ENCODE assay signal across 1 cellular context in the genomic region with DNA sequence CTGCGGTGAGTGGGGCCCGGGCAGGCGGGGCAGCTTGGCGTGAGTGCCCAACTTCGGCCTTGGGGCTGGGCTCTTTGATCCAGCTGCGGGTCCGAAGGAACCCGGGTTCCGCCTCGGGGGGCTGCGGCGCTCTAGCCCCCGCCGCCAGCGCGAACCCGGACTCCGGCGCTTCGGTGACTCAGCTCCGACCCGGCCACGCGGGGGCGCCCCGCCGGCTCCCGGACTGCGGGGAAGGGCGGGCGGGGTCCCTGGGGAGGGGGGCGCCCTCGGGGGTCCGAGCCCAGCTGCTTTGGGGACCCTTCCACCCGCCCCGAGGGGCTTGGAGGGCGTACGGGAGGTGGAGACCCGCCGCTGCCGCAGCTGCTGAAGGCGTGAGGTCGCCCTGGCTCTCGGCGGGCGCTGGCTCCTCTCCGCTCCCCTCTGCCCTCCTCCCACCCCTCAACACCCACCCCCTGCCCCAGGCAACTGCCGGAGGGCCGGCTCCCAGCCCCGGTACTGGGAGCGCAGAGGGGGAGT.
TF ChIP-seq lines count a peak whose summit lies in the region.

No MANE protein-coding gene starts in this region.

TF ChIP-seq in HepG2, 621 proteins besides CTCF, POLR2A, EP300 and RAD21 (continued from another document):
- TF ChIP-seq, protein P1, sequence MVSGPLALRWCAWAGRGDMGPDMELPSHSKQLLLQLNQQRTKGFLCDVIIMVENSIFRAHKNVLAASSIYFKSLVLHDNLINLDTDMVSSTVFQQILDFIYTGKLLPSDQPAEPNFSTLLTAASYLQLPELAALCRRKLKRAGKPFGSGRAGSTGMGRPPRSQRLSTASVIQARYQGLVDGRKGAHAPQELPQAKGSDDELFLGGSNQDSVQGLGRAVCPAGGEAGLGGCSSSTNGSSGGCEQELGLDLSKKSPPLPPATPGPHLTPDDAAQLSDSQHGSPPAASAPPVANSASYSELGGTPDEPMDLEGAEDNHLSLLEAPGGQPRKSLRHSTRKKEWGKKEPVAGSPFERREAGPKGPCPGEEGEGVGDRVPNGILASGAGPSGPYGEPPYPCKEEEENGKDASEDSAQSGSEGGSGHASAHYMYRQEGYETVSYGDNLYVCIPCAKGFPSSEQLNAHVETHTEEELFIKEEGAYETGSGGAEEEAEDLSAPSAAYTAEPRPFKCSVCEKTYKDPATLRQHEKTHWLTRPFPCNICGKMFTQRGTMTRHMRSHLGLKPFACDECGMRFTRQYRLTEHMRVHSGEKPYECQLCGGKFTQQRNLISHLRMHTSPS (CRISPR knock-in tag; IDR thresholded peaks at IDR 0.05; ENCODE audit: low read depth): no peak
- TF ChIP-seq GABPA (IDR thresholded peaks at IDR 0.05; ENCODE audit: low read depth, low read length) (no peak), GABPA (CRISPR knock-in tag; IDR thresholded peaks at IDR 0.05; ENCODE audit: low read depth) (no peak), PRMT3 (CRISPR knock-in tag; IDR thresholded peaks at IDR 0.05; ENCODE audit: borderline replicate concordance, low read depth) (no peak), HCFC1 (IDR thresholded peaks at IDR 0.05; ENCODE audit: low read depth, low read length) (no peak), HNRNPH1 (optimal IDR thresholded peaks at IDR 0.05; ENCODE audit: low read depth, low read length) (no peak), POLR2AphosphoS5 (IDR thresholded peaks at IDR 0.05; ENCODE audit: low read depth, low read length) (no peak), ZNF432 (CRISPR knock-in tag; IDR thresholded peaks at IDR 0.05; ENCODE audit: borderline replicate concordance) (no peak), ZBTB42 (CRISPR knock-in tag; IDR thresholded peaks at IDR 0.05) (no peak), NFE2L2 (IDR thresholded peaks at IDR 0.05; ENCODE audit: low read length) (no peak), PHF5A (CRISPR knock-in tag; IDR thresholded peaks at IDR 0.05; ENCODE audit: low read depth, unreplicated experiment) (no peak), ZSCAN22 (CRISPR knock-in tag; IDR thresholded peaks at IDR 0.05) (no peak), ZNF773 (CRISPR knock-in tag; IDR thresholded peaks at IDR 0.05; ENCODE audit: borderline replicate concordance) (no peak), ZNF678 (CRISPR knock-in tag; IDR thresholded peaks at IDR 0.05) (0 out of 2 replicates have a peak, but pooled peaks have one; percentile 31), ASH2L (IDR thresholded peaks at IDR 0.05; ENCODE audit: insufficient read length, low read depth, low read length) (no peak), ISL2 (CRISPR knock-in tag; IDR thresholded peaks at IDR 0.05) (no peak), CREB1 (IDR thresholded peaks at IDR 0.05) (no peak), CREB1 (CRISPR knock-in tag; IDR thresholded peaks at IDR 0.05) (no peak), THYN1 (CRISPR knock-in tag; IDR thresholded peaks at IDR 0.05; ENCODE audit: borderline replicate concordance, low read depth) (no peak), ISX (CRISPR knock-in tag; conservative IDR thresholded peaks at IDR 0.05) (no peak)
- TF ChIP-seq, protein P2, sequence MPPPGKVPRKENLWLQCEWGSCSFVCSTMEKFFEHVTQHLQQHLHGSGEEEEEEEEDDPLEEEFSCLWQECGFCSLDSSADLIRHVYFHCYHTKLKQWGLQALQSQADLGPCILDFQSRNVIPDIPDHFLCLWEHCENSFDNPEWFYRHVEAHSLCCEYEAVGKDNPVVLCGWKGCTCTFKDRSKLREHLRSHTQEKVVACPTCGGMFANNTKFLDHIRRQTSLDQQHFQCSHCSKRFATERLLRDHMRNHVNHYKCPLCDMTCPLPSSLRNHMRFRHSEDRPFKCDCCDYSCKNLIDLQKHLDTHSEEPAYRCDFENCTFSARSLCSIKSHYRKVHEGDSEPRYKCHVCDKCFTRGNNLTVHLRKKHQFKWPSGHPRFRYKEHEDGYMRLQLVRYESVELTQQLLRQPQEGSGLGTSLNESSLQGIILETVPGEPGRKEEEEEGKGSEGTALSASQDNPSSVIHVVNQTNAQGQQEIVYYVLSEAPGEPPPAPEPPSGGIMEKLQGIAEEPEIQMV (CRISPR knock-in tag; IDR thresholded peaks at IDR 0.05; ENCODE audit: low read depth): no peak
- TF ChIP-seq, protein P3, sequence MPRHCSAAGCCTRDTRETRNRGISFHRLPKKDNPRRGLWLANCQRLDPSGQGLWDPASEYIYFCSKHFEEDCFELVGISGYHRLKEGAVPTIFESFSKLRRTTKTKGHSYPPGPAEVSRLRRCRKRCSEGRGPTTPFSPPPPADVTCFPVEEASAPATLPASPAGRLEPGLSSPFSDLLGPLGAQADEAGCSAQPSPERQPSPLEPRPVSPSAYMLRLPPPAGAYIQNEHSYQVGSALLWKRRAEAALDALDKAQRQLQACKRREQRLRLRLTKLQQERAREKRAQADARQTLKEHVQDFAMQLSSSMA (CRISPR knock-in tag; IDR thresholded peaks at IDR 0.05): no peak
- TF ChIP-seq, protein P4, sequence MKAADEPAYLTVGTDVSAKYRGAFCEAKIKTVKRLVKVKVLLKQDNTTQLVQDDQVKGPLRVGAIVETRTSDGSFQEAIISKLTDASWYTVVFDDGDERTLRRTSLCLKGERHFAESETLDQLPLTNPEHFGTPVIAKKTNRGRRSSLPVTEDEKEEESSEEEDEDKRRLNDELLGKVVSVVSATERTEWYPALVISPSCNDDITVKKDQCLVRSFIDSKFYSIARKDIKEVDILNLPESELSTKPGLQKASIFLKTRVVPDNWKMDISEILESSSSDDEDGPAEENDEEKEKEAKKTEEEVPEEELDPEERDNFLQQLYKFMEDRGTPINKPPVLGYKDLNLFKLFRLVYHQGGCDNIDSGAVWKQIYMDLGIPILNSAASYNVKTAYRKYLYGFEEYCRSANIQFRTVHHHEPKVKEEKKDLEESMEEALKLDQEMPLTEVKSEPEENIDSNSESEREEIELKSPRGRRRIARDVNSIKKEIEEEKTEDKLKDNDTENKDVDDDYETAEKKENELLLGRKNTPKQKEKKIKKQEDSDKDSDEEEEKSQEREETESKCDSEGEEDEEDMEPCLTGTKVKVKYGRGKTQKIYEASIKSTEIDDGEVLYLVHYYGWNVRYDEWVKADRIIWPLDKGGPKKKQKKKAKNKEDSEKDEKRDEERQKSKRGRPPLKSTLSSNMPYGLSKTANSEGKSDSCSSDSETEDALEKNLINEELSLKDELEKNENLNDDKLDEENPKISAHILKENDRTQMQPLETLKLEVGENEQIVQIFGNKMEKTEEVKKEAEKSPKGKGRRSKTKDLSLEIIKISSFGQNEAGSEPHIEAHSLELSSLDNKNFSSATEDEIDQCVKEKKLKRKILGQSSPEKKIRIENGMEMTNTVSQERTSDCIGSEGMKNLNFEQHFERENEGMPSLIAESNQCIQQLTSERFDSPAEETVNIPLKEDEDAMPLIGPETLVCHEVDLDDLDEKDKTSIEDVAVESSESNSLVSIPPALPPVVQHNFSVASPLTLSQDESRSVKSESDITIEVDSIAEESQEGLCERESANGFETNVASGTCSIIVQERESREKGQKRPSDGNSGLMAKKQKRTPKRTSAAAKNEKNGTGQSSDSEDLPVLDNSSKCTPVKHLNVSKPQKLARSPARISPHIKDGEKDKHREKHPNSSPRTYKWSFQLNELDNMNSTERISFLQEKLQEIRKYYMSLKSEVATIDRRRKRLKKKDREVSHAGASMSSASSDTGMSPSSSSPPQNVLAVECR (CRISPR knock-in tag; IDR thresholded peaks at IDR 0.05; ENCODE audit: borderline replicate concordance): peak; percentile 48; the same call in 1 of the 2 replicates
- TF ChIP-seq, protein P5, sequence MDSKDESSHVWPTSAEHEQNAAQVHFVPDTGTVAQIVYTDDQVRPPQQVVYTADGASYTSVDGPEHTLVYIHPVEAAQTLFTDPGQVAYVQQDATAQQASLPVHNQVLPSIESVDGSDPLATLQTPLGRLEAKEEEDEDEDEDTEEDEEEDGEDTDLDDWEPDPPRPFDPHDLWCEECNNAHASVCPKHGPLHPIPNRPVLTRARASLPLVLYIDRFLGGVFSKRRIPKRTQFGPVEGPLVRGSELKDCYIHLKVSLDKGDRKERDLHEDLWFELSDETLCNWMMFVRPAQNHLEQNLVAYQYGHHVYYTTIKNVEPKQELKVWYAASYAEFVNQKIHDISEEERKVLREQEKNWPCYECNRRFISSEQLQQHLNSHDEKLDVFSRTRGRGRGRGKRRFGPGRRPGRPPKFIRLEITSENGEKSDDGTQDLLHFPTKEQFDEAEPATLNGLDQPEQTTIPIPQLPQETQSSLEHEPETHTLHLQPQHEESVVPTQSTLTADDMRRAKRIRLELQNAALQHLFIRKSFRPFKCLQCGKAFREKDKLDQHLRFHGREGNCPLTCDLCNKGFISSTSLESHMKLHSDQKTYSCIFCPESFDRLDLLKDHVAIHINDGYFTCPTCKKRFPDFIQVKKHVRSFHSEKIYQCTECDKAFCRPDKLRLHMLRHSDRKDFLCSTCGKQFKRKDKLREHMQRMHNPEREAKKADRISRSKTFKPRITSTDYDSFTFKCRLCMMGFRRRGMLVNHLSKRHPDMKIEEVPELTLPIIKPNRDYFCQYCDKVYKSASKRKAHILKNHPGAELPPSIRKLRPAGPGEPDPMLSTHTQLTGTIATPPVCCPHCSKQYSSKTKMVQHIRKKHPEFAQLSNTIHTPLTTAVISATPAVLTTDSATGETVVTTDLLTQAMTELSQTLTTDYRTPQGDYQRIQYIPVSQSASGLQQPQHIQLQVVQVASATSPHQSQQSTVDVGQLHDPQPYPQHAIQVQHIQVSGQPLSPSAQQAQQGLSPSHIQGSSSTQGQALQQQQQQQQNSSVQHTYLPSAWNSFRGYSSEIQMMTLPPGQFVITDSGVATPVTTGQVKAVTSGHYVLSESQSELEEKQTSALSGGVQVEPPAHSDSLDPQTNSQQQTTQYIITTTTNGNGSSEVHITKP (CRISPR knock-in tag; IDR thresholded peaks at IDR 0.05; ENCODE audit: low read depth): no peak
- TF ChIP-seq, protein P6, sequence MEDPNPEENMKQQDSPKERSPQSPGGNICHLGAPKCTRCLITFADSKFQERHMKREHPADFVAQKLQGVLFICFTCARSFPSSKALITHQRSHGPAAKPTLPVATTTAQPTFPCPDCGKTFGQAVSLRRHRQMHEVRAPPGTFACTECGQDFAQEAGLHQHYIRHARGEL (CRISPR knock-in tag; IDR thresholded peaks at IDR 0.05): no peak
- TF ChIP-seq, protein P7, sequence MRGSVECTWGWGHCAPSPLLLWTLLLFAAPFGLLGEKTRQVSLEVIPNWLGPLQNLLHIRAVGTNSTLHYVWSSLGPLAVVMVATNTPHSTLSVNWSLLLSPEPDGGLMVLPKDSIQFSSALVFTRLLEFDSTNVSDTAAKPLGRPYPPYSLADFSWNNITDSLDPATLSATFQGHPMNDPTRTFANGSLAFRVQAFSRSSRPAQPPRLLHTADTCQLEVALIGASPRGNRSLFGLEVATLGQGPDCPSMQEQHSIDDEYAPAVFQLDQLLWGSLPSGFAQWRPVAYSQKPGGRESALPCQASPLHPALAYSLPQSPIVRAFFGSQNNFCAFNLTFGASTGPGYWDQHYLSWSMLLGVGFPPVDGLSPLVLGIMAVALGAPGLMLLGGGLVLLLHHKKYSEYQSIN (CRISPR knock-in tag; IDR thresholded peaks at IDR 0.05; ENCODE audit: borderline replicate concordance): no peak
